9 cellular contexts compared by ENCODE assay signal in genomic region chr14:76456200-76456599, GRCh38.
DNase-seq lines count a peak whose midpoint lies in the region; ATAC-seq and FAIRE-seq lines count a peak whose summit lies in the region.
"Had no signal": no experiment of that assay in that cellular context is flagged by ENCODE, and none has a peak within 500 bp of the region (broad histone marks: within the 10 kb centered on the region; RNA-seq: fewer than 3 reads in every experiment).

No MANE protein-coding gene starts in this region.

- DNase-seq in COR-L47 (lab: John Stamatoyannopoulos, UW) = peak; percentile 10
- DNase-seq in GM19239 (ENCODE audit: insufficient read length, low spot score) = peak; percentile 56
- peak; percentile 75 for DNase-seq in NCI-H82 (lab: John Stamatoyannopoulos, UW)
- DNase-seq in cerebellar cortex (ENCODE audit: low spot score) = peak; percentile 27
- peak; percentile 48 for DNase-seq in myocyte (ENCODE audit: low read depth)
- DNase-seq in cortex of kidney (lab: John Stamatoyannopoulos, UW) = no peak
- DNase-seq in occipital lobe (lab: John Stamatoyannopoulos, UW) = no peak
- DNase-seq: naive B cell had no signal

- ATAC-seq in GM19351 (IDR thresholded peaks at IDR 0.05; ENCODE audit: unreplicated experiment) = no peak

- peak; percentile 76 for FAIRE-seq in GM19239 (lab: Jason Lieb, UNC)

Comparison
In these comparisons a context has a peak if more than half of its experiments do, and no peak if none do; other contexts are left out.
1. DNase-seq: peak in COR-L47 (single experiment), GM19239 (single experiment), NCI-H82 (single experiment), cerebellar cortex (single experiment) and myocyte (single experiment); none in cortex of kidney (single experiment) and occipital lobe (single experiment).